ENCODE assay signal across 8 cellular contexts in the genomic region with DNA sequence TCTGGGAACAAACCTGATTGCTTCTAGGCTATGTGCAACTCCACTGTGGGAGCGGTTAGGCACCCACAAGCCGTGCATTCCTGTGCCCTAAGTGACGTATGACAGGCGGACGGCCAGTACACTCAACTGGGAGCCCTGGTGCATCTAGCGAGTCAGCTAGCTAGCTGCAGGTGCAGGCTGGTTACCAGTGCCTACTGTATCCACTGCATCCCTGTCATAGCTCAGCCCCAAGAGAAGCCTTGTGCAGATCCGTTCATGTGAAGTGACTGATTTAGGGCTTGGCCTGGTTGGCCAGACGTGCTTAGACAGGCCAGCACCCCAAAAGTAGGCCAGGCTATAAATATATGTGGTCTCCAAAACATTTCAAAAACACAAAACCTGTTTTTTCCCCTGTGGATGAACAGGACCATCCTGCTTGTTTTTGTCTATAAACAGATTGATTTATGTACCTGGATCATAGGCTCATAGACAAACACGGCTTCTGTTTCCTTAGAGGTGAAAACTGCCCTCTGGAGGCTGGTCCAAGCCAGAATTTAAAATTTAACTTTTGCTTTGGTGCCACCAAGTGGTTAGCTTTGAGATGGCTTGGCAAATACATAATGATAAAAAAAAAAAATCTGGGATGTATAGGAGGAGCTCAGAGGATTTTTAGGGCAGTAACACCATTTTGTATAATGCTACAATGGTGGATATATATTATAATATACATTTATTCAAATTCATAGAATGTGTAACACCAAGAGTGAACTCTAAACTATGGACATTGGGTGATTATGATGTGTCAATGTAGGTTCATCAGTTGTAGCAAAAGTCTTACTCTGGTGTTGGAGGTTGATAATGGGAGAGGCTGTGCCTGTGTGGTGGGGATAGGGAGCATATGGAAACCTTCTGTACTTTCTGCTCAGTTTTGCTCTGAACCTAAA.
A peak's percentile ranks its signal among the peaks of the same experiment; 100 is the strongest.
DNase-seq lines count a peak whose midpoint lies in the region; ATAC-seq and TF ChIP-seq lines count a peak whose summit lies in the region.

No MANE protein-coding gene starts in this region.

- H3K9me3 ChIP-seq in psoas muscle, result no peaks in the 10 kb centered on the region

- H3K9me3 Mint-ChIP-seq in activated naive CD4-positive, alpha-beta T cell treated with anti-CD3 and anti-CD28 coated beads for 36 hours, result no peaks in the 10 kb centered on the region

- ATAC-seq in psoas muscle, result peak; percentile 87 to 96 (median 88)

- intact Hi-C loops in activated naive CD4-positive, alpha-beta T cell treated with anti-CD3 and anti-CD28 coated beads for 36 hours (cut with micrococcal nuclease), result loop anchor here (1.0 to 5.0 kb wide), 13 partner anchors 67 to 1960 kb away; a partner anchor contains a TSS
- intact Hi-C loops in psoas muscle (cut with DNase I), result loop anchor here (2.0 to 10.0 kb wide), 8 partner anchors 42 to 289 kb away; a partner anchor contains a TSS

- no peaks in the 10 kb centered on the region for H3K27me3 Mint-ChIP-seq in activated naive CD4-positive, alpha-beta T cell treated with anti-CD3 and anti-CD28 coated beads for 36 hours (ENCODE audit: low read depth)

- CTCF ChIA-PET in activated naive CD4-positive, alpha-beta T cell treated with anti-CD3 and anti-CD28 coated beads for 36 hours (lab: Charles Lee), result interaction anchor here (0.6 to 2.1 kb wide), 45 partner anchors 9 to 1933 kb away, joined by 3 to 20 read pairs (median 4); a partner anchor contains a TSS

- TF ChIP-seq CTCF in GM10266 (IDR thresholded peaks at IDR 0.05; ENCODE audit: control insufficient read depth, insufficient read depth, low read depth, missing control alignments), result peak; percentile 80
- peak; percentile 91 for TF ChIP-seq CTCF in LNCAP (IDR thresholded peaks at IDR 0.05)
- TF ChIP-seq CTCF in psoas muscle (IDR thresholded peaks at IDR 0.05), result peak; percentile 87

- DNase-seq in GM10266 (ENCODE audit: extremely low spot score) (peak; percentile 55), H7 (peak; percentile 49), RKO (ENCODE audit: low spot score) (peak; percentile 79), globus pallidus (ENCODE audit: low spot score) (peak; percentile 70), psoas muscle (peak; percentile 23 to 75), occipital lobe (lab: John Stamatoyannopoulos, UW) (no peak)
- peak; percentile 79 for DNase-seq in activated naive CD4-positive, alpha-beta T cell treated with anti-CD3 and anti-CD28 coated beads for 36 hours

- H3K27ac ChIP-seq in psoas muscle, result peak overlapping the region; percentile 67

- no peak overlapping the region for H3K27ac Mint-ChIP-seq in activated naive CD4-positive, alpha-beta T cell treated with anti-CD3 and anti-CD28 coated beads for 36 hours

- no peak overlapping the region for H3K4me3 ChIP-seq in H7 (ENCODE audit: insufficient read depth, low read depth, low read length)
- peak overlapping the region; percentile 6 for H3K4me3 ChIP-seq in psoas muscle

- H3K36me3 ChIP-seq in H7 (replicated peaks; ENCODE audit: control insufficient read depth, insufficient read depth, low read length) (no peaks in the 10 kb centered on the region), psoas muscle (ENCODE audit: insufficient read depth in 1 of 2, low read depth in 1 of 2) (no peaks in the 10 kb centered on the region)

- H3K27me3 ChIP-seq in H7 (ENCODE audit: control insufficient read depth, insufficient read depth, low read length), result no peaks in the 10 kb centered on the region; the same call in 1 of the 2 replicates
- H3K27me3 ChIP-seq in psoas muscle (ENCODE audit: insufficient read depth in 3 of 3, low read length in 2 of 3), result no peaks in the 10 kb centered on the region

- no peak overlapping the region for H3K4me3 Mint-ChIP-seq in activated naive CD4-positive, alpha-beta T cell treated with anti-CD3 and anti-CD28 coated beads for 36 hours

- H3K36me3 Mint-ChIP-seq in activated naive CD4-positive, alpha-beta T cell treated with anti-CD3 and anti-CD28 coated beads for 36 hours (ENCODE audit: low read depth), result no peaks in the 10 kb centered on the region

- H3K4me1 Mint-ChIP-seq in activated naive CD4-positive, alpha-beta T cell treated with anti-CD3 and anti-CD28 coated beads for 36 hours (ENCODE audit: low read depth), result peaks cover 8% of the 10 kb centered on the region

- no peaks in the 10 kb centered on the region for H3K4me1 ChIP-seq in psoas muscle

- 28 to 48% (median 30%) methylated on average over 9 of the region's 9 CpGs for WGBS in psoas muscle, 3 donors
